Comparison of ENCODE assay signal across 18 cellular contexts in genomic region chr10:3719024-3719843, GRCh38.
A peak's percentile ranks its signal among the peaks of the same experiment; 100 is the strongest.
DNase-seq lines count a peak whose midpoint lies in the region; ATAC-seq, FAIRE-seq and TF ChIP-seq lines count a peak whose summit lies in the region.
"Had no signal": no experiment of that assay in that cellular context is flagged by ENCODE, and none has a peak within 500 bp of the region (broad histone marks: within the 10 kb centered on the region; RNA-seq: fewer than 3 reads in every experiment).

No MANE protein-coding gene starts in this region.

- H3K4me1 ChIP-seq in HepG2 (ENCODE audit: insufficient read depth, low read length) (no peaks in the 10 kb centered on the region), right lobe of liver (peaks cover 0 to 9% (median 3%) of the 10 kb centered on the region in 4 donors), body of pancreas (peaks cover 19% of the 10 kb centered on the region), left lung (peaks cover 10 to 44% of the 10 kb centered on the region in 2 donors), spleen (peaks cover 0 to 11% (median 0%) of the 10 kb centered on the region in 6 donors)

- TF ChIP-seq EP300 in HepG2 (IDR thresholded peaks at IDR 0.05; ENCODE audit: low read depth in 2 of 2, low read length in 2 of 2) (no peak), HepG2 (CRISPR knock-in tag; IDR thresholded peaks at IDR 0.05; ENCODE audit: borderline replicate concordance) (no peak)

- no peak overlapping the region for H3K4me3 ChIP-seq in HepG2 (replicated peaks in 1 of 3; ENCODE audit: insufficient read depth in 1 of 3, low read depth in 2 of 3, low read length in 3 of 3)
- H3K4me3 ChIP-seq in right lobe of liver: no peak overlapping the region
- no peak overlapping the region for H3K4me3 ChIP-seq in body of pancreas
- H3K4me3 ChIP-seq in left lung: no peak overlapping the region
- no peak overlapping the region for H3K4me3 ChIP-seq in spleen

- H3K9me3 ChIP-seq in HepG2 (ENCODE audit: low read length) (no peaks in the 10 kb centered on the region), right lobe of liver (no peaks in the 10 kb centered on the region), body of pancreas (no peaks in the 10 kb centered on the region), left lung (no peaks in the 10 kb centered on the region), spleen (no peaks in the 10 kb centered on the region)

- no peak overlapping the region for H3K27ac ChIP-seq in HepG2 (ENCODE audit: extremely low read length, insufficient read depth, low read length)
- no peak overlapping the region for H3K27ac ChIP-seq in right lobe of liver
- peak overlapping the region; percentile 72 to 82 (median 74) for H3K27ac ChIP-seq in body of pancreas
- H3K27ac ChIP-seq in left lung: no peak overlapping the region
- peak overlapping the region in 2 of 8 donors; percentile 86 to 89 for H3K27ac ChIP-seq in spleen

- FAIRE-seq in HepG2 (lab: Jason Lieb, UNC): no peak
- FAIRE-seq: A204.1 had no signal

- no peak for TF ChIP-seq CTCF in HepG2 (CRISPR knock-in tag; IDR thresholded peaks at IDR 0.05)
- no peak for TF ChIP-seq CTCF in right lobe of liver (IDR thresholded peaks at IDR 0.05)
- peak in 3 of 7 experiments; percentile 18 to 27 (median 25) for TF ChIP-seq CTCF in body of pancreas (IDR thresholded peaks at IDR 0.05)
- TF ChIP-seq CTCF in left lung (IDR thresholded peaks at IDR 0.05): no peak
- TF ChIP-seq CTCF in spleen (IDR thresholded peaks at IDR 0.05 in 8 of 11, conservative IDR thresholded peaks at IDR 0.05 in 3 of 11): no peak

- in situ Hi-C loops in HepG2 (cut with HindIII; ENCODE audit: extremely low pct_ligation_motif_present, low pct_unique_long_range_greater_than_20kb): no loop called here

- CTCF ChIA-PET in HepG2 (lab: Yijun Ruan, JAX; ENCODE audit: low intra/inter-chr PET ratio, low total read pairs): no interaction called here

- H3K27me3 ChIP-seq in HepG2 (ENCODE audit: control insufficient read depth in 1 of 2, insufficient read depth in 2 of 2, low read length in 2 of 2): peaks cover 2 to 36% of the 10 kb centered on the region in 2 experiments; a peak in 3 of 5 replicates
- no peaks in the 10 kb centered on the region for H3K27me3 ChIP-seq in right lobe of liver
- no peaks in the 10 kb centered on the region for H3K27me3 ChIP-seq in body of pancreas
- no peaks in the 10 kb centered on the region for H3K27me3 ChIP-seq in left lung
- H3K27me3 ChIP-seq in spleen (replicated peaks in 1 of 7): no peaks in the 10 kb centered on the region

- no peaks in the 10 kb centered on the region for H4K20me1 ChIP-seq in HepG2 (ENCODE audit: insufficient read depth, low read length)

- no peak for TF ChIP-seq RAD21 in HepG2 (CRISPR knock-in tag; IDR thresholded peaks at IDR 0.05)

- no peaks in the 10 kb centered on the region for H3K36me3 ChIP-seq in HepG2 (replicated peaks in 1 of 2; ENCODE audit: control insufficient read depth in 1 of 2, insufficient read depth in 2 of 2, low read length in 2 of 2)
- H3K36me3 ChIP-seq in right lobe of liver: no peaks in the 10 kb centered on the region
- H3K36me3 ChIP-seq in body of pancreas (replicated peaks in 1 of 2; ENCODE audit: insufficient read depth in 1 of 2, low read depth in 2 of 2): no peaks in the 10 kb centered on the region
- H3K36me3 ChIP-seq in left lung: no peaks in the 10 kb centered on the region
- H3K36me3 ChIP-seq in spleen: no peaks in the 10 kb centered on the region

- WGBS in HepG2 (ENCODE audit: low lambda C conversion rate): 43% methylated on average over 7 of the region's 17 CpGs
- 93% methylated on average over 5 of the region's 17 CpGs for WGBS in right lobe of liver (ENCODE audit: insufficient coverage, low coverage, low lambda C conversion rate, missing lambda C conversion rate)
- WGBS in body of pancreas, 2 donors: 38 to 57% methylated on average over 12 to 17 of the region's 17 CpGs
- WGBS in spleen, 5 donors: 84 to 96% (median 90%) methylated on average over 14 to 17 of the region's 17 CpGs

- H2AFZ ChIP-seq in HepG2 (ENCODE audit: low read length): no peak overlapping the region

- ATAC-seq in HepG2 (peak; percentile 44), right lobe of liver (no peak), body of pancreas (peak; percentile 91), left lung (peak; percentile 30), HG02642 (IDR thresholded peaks at IDR 0.05; ENCODE audit: poor library complexity, unreplicated experiment) (no peak)

- intact Hi-C loops in HepG2 (cut with micrococcal nuclease; ENCODE audit: unreplicated experiment) (no loop called here), right lobe of liver (cut with DNase I) (no loop called here), body of pancreas (cut with DNase I) (no loop called here), left lung (cut with DNase I) (no loop called here), spleen (cut with DNase I; ENCODE audit: low total_unique reads) (no loop called here)

- H3K4me2 ChIP-seq in HepG2 (ENCODE audit: low read depth, low read length): no peak overlapping the region

- no peak overlapping the region for H3K9ac ChIP-seq in HepG2 (ENCODE audit: insufficient read depth, low read depth, low read length)

- H3K79me2 ChIP-seq in HepG2 (ENCODE audit: insufficient read depth, low read length): no peaks in the 10 kb centered on the region

- DNase-seq in HepG2 (ENCODE audit: low spot score) (no peak), right lobe of liver (no peak), body of pancreas (peak; percentile 82 to 94 (median 89)), left lung (peak in 1 of 2 donors; percentile 60), spleen (peak; percentile 78), SW 1271 (lab: John Stamatoyannopoulos, UW) (no peak), H4 (ENCODE audit: low spot score) (no peak)
- DNase-seq: C1 segment of cervical spinal cord; EL; KG1; NCI-H1436 treated with DMSO at 0.1 percent for 48 hours; NCI-H2029 treated with DMSO at 0.1 percent for 48 hours; NCI-H2171 treated with DMSO at 0.1 percent for 48 hours; NCI-H446 treated with DMSO at 0.1 percent for 48 hours; NK-92 treated with Interleukin-12 subunit alpha and Interleukin-12 subunit beta, amount 100 ng/mL, for 24 hours; SHP77 had no signal

- no peak for TF ChIP-seq POLR2A in HepG2 (IDR thresholded peaks at IDR 0.05; ENCODE audit: insufficient read depth in 1 of 2, low read depth in 2 of 2, low read length in 2 of 2)
- TF ChIP-seq POLR2A in right lobe of liver (IDR thresholded peaks at IDR 0.05): no peak
- TF ChIP-seq POLR2A in body of pancreas (IDR thresholded peaks at IDR 0.05): peak in 2 of 3 donors; percentile 36 to 39
- TF ChIP-seq POLR2A in spleen (IDR thresholded peaks at IDR 0.05): no peak

- BruUV-seq in HepG2 (replicated peaks; lab: Mats Ljungman, UMichigan): no TSS peak

- POLR2A ChIA-PET in HepG2 (lab: Yijun Ruan, JAX): no interaction called here

TF ChIP-seq in HepG2, 621 proteins besides CTCF, POLR2A, EP300 and RAD21:
- TF ChIP-seq KMT2B (CRISPR knock-in tag; IDR thresholded peaks at IDR 0.05): no peak
- TF ChIP-seq, protein P1, sequence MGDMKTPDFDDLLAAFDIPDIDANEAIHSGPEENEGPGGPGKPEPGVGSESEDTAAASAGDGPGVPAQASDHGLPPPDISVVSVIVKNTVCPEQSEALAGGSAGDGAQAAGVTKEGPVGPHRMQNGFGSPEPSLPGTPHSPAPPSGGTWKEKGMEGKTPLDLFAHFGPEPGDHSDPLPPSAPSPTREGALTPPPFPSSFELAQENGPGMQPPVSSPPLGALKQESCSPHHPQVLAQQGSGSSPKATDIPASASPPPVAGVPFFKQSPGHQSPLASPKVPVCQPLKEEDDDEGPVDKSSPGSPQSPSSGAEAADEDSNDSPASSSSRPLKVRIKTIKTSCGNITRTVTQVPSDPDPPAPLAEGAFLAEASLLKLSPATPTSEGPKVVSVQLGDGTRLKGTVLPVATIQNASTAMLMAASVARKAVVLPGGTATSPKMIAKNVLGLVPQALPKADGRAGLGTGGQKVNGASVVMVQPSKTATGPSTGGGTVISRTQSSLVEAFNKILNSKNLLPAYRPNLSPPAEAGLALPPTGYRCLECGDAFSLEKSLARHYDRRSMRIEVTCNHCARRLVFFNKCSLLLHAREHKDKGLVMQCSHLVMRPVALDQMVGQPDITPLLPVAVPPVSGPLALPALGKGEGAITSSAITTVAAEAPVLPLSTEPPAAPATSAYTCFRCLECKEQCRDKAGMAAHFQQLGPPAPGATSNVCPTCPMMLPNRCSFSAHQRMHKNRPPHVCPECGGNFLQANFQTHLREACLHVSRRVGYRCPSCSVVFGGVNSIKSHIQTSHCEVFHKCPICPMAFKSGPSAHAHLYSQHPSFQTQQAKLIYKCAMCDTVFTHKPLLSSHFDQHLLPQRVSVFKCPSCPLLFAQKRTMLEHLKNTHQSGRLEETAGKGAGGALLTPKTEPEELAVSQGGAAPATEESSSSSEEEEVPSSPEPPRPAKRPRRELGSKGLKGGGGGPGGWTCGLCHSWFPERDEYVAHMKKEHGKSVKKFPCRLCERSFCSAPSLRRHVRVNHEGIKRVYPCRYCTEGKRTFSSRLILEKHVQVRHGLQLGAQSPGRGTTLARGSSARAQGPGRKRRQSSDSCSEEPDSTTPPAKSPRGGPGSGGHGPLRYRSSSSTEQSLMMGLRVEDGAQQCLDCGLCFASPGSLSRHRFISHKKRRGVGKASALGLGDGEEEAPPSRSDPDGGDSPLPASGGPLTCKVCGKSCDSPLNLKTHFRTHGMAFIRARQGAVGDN (CRISPR knock-in tag; IDR thresholded peaks at IDR 0.05): peak; percentile 15; the same call in 1 of the 2 replicates

Comparison
In these comparisons a context has a peak if more than half of its experiments do, and no peak if none do; other contexts are left out.
1. ATAC-seq: peak in HepG2 (single experiment), body of pancreas (single experiment) and left lung (single experiment); none in right lobe of liver (0 of 4) and HG02642 (single experiment).
2. DNase-seq: peak in body of pancreas (4 of 4) and spleen (single experiment); none in HepG2 (single experiment), right lobe of liver (0 of 3), SW 1271 (0 of 2) and H4 (single experiment).
3. H3K27ac ChIP-seq: peak in body of pancreas (4 of 4); none in HepG2 (single experiment), right lobe of liver (0 of 3) and left lung (0 of 2).
4. POLR2A ChIP-seq: peak in body of pancreas (2 of 3); none in HepG2 (0 of 2), right lobe of liver (single experiment) and spleen (0 of 3).